21 cellular contexts compared by ENCODE assay signal in genomic region chr1:214305164-214305751, GRCh38. TPM values are rescaled to one million over a fixed set of nuclear protein-coding genes. Genes with fewer than 3 reads are reported as not detected.
DNase-seq lines count a peak whose midpoint lies in the region; ATAC-seq, FAIRE-seq and TF ChIP-seq lines count a peak whose summit lies in the region.
"Had no signal": no experiment of that assay in that cellular context is flagged by ENCODE, and none has a peak within 500 bp of the region (broad histone marks: within the 10 kb centered on the region; RNA-seq: fewer than 3 reads in every experiment).

No MANE protein-coding gene starts in this region.

- no peak for TF ChIP-seq RAD21 in A549 (conservative IDR thresholded peaks at IDR 0.05 in 1 of 2, IDR thresholded peaks at IDR 0.05 in 1 of 2)

- H3K4me3 ChIP-seq in A549 (no peak overlapping the region), BLaER1 (no peak overlapping the region)
- H3K4me3 ChIP-seq: BLaER1 treated with 17β-estradiol and CSF1 and Interleukin-3, amounts not matched to agents 10 nM and 100 nM; GM23248 had no signal

- TF ChIP-seq POLR2A in A549 (IDR thresholded peaks at IDR 0.05; ENCODE audit: low read length), result no peak

- CTCF ChIA-PET in A549 (lab: Yijun Ruan, JAX) (interaction anchor here (0.5 to 2.6 kb wide), 3 partner anchors 23 to 1696 kb away, joined by 3 to 16 read pairs (median 3); no protein-coding TSS in a partner anchor), WTC11 (lab: Charles Lee) (interaction anchor here (1.2 to 1.6 kb wide), 3 partner anchors 12 to 44 kb away, joined by 5 to 9 read pairs (median 6); no protein-coding TSS in a partner anchor)
- CTCF ChIA-PET in activated CD4-positive, alpha-beta T cell treated with anti-CD3 and anti-CD28 coated beads for 36 hours (lab: Charles Lee), result interaction anchor here (0.9 to 1.5 kb wide), 2 partner anchors 27 to 43 kb away, joined by 4 to 5 read pairs; no protein-coding TSS in a partner anchor

- DNase-seq in A549 (ENCODE audit: low read depth in 1 of 2, low spot score in 1 of 2), result no peak
- DNase-seq in WTC11 (ENCODE audit: low spot score), result no peak
- peak; percentile 45 for DNase-seq in islet precursor cell
- DNase-seq in activated CD4-positive, alpha-beta T cell treated with anti-CD3 and anti-CD28 coated beads for 36 hours, result no peak
- no peak for DNase-seq in NCI-H2081 (lab: John Stamatoyannopoulos, UW)
- DNase-seq: Calu3; CD4-positive, alpha-beta T cell; COR-L47; DMS53; DMS79 treated with DMSO at 0.1 percent for 48 hours; GF-D8; GM23248; H9 had no signal

- H3K27me3 ChIP-seq in BLaER1, result no peaks in the 10 kb centered on the region
- H3K27me3 ChIP-seq: BLaER1 treated with 17β-estradiol and CSF1 and Interleukin-3, amounts not matched to agents 10 nM and 100 nM had no signal

- no peak for ATAC-seq in A549
- ATAC-seq in WTC11, result peak; percentile 61
- ATAC-seq in activated CD4-positive, alpha-beta T cell treated with anti-CD3 and anti-CD28 coated beads for 36 hours, result no peak
- ATAC-seq in GM21529 (IDR thresholded peaks at IDR 0.05; ENCODE audit: unreplicated experiment), result no peak
- ATAC-seq: HCT116 had no signal

- intact Hi-C loops in activated CD4-positive, alpha-beta T cell treated with anti-CD3 and anti-CD28 coated beads for 36 hours (cut with DNase I, micrococcal nuclease), result no loop called here

- H3K4me3 Mint-ChIP-seq in WTC11, result no peak overlapping the region
- H3K4me3 Mint-ChIP-seq in activated CD4-positive, alpha-beta T cell treated with anti-CD3 and anti-CD28 coated beads for 36 hours, result no peak overlapping the region
- H3K4me3 Mint-ChIP-seq: B cell; CD14-positive monocyte; CD4-positive, alpha-beta T cell; H9 had no signal

- H3K4me2 ChIP-seq in A549, result no peak overlapping the region
- H3K4me2 ChIP-seq in BLaER1, result peak overlapping the region; percentile 76; the same call in 1 of the 2 replicates

- peaks cover 6% of the 10 kb centered on the region for H3K27me3 Mint-ChIP-seq in WTC11 (ENCODE audit: low read depth)
- no peaks in the 10 kb centered on the region for H3K27me3 Mint-ChIP-seq in activated CD4-positive, alpha-beta T cell treated with anti-CD3 and anti-CD28 coated beads for 36 hours
- H3K27me3 Mint-ChIP-seq: B cell; CD4-positive, alpha-beta T cell had no signal

- TF ChIP-seq CTCF in A549 (IDR thresholded peaks at IDR 0.05) (no peak), WTC11 (IDR thresholded peaks at IDR 0.05) (no peak)

- H3K9me3 ChIP-seq in A549 (no peaks in the 10 kb centered on the region), BLaER1 (no peaks in the 10 kb centered on the region; the same call in 1 of the 2 replicates)

- no peaks in the 10 kb centered on the region for H3K4me1 ChIP-seq in A549
- peaks cover 40% of the 10 kb centered on the region for H3K4me1 ChIP-seq in BLaER1

- H3K36me3 ChIP-seq in BLaER1, result 0 out of 2 replicates have a peak, but pooled peaks cover 5% of the 10 kb centered on the region

- no peak overlapping the region for H3K27ac Mint-ChIP-seq in WTC11
- no peak overlapping the region for H3K27ac Mint-ChIP-seq in activated CD4-positive, alpha-beta T cell treated with anti-CD3 and anti-CD28 coated beads for 36 hours
- H3K27ac Mint-ChIP-seq: B cell; CD14-positive monocyte; CD4-positive, alpha-beta T cell had no signal

- H3K27ac ChIP-seq in A549, result no peak overlapping the region
- no peak overlapping the region for H3K27ac ChIP-seq in BLaER1
- H3K27ac ChIP-seq: BLaER1 treated with 17β-estradiol and CSF1 and Interleukin-3, amounts not matched to agents 10 nM and 100 nM; GM23248 had no signal

- TF ChIP-seq EP300 in A549 (IDR thresholded peaks at IDR 0.05), result no peak

- H3K4me1 Mint-ChIP-seq in WTC11, result peaks cover 28% of the 10 kb centered on the region
- H3K4me1 Mint-ChIP-seq in activated CD4-positive, alpha-beta T cell treated with anti-CD3 and anti-CD28 coated beads for 36 hours, result peaks cover 34% of the 10 kb centered on the region

- peaks cover 9% of the 10 kb centered on the region; the same call in 1 of the 2 replicates for H4K20me1 ChIP-seq in BLaER1

- FAIRE-seq in A549 (lab: Jason Lieb, UNC), result no peak
- FAIRE-seq: GM12891, GM18507 had no signal

- H3K9ac ChIP-seq in BLaER1, result no peak overlapping the region
- H3K9ac ChIP-seq: BLaER1 treated with 17β-estradiol and CSF1 and Interleukin-3, amounts not matched to agents 10 nM and 100 nM; GM23248 had no signal

- WGBS in A549 (ENCODE audit: missing lambda C conversion rate), result 80% methylated on average over 9 of the region's 9 CpGs

- H3K36me3 Mint-ChIP-seq in WTC11, result peaks cover 3% of the 10 kb centered on the region; the same call in 1 of the 2 replicates
- peaks cover 1% of the 10 kb centered on the region for H3K36me3 Mint-ChIP-seq in activated CD4-positive, alpha-beta T cell treated with anti-CD3 and anti-CD28 coated beads for 36 hours (ENCODE audit: low read depth)

- POLR2A ChIA-PET in A549 (lab: Yijun Ruan, JAX) (no interaction called here), WTC11 (lab: Charles Lee) (no interaction called here)
- POLR2A ChIA-PET in activated CD4-positive, alpha-beta T cell treated with anti-CD3 and anti-CD28 coated beads for 36 hours (lab: Charles Lee), result no interaction called here

- peaks cover 3% of the 10 kb centered on the region for H3K9me3 Mint-ChIP-seq in WTC11
- no peaks in the 10 kb centered on the region for H3K9me3 Mint-ChIP-seq in activated CD4-positive, alpha-beta T cell treated with anti-CD3 and anti-CD28 coated beads for 36 hours (ENCODE audit: low read depth)
- H3K9me3 Mint-ChIP-seq: CD4-positive, alpha-beta T cell; H9 had no signal

TF ChIP-seq in A549, 52 proteins besides CTCF, POLR2A, EP300 and RAD21:
- TF ChIP-seq HES2 (IDR thresholded peaks at IDR 0.05) (no peak), MAX (IDR thresholded peaks at IDR 0.05) (no peak), MAFK (IDR thresholded peaks at IDR 0.05; ENCODE audit: partially characterized antibody) (peak; percentile 46)

TF ChIP-seq in WTC11, 78 proteins besides CTCF, POLR2A, EP300 and RAD21 (continues in another document):
- no peak for TF ChIP-seq NFATC4 (CRISPR knock-in tag; IDR thresholded peaks at IDR 0.05)
- TF ChIP-seq ZNF512 (CRISPR knock-in tag; IDR thresholded peaks at IDR 0.05; ENCODE audit: borderline replicate concordance), result no peak
- no peak for TF ChIP-seq ZNF423 (CRISPR knock-in tag; IDR thresholded peaks at IDR 0.05)
- TF ChIP-seq CDX4 (CRISPR knock-in tag; IDR thresholded peaks at IDR 0.05; ENCODE audit: borderline replicate concordance), result no peak
- TF ChIP-seq FOXJ3 (CRISPR knock-in tag; IDR thresholded peaks at IDR 0.05; ENCODE audit: borderline replicate concordance), result no peak
- no peak for TF ChIP-seq PRDM15 (CRISPR knock-in tag; IDR thresholded peaks at IDR 0.05)
- no peak for TF ChIP-seq SP1 (CRISPR knock-in tag; conservative IDR thresholded peaks at IDR 0.05)
- TF ChIP-seq OVOL2 (CRISPR knock-in tag; IDR thresholded peaks at IDR 0.05; ENCODE audit: borderline replicate concordance), result no peak

RNA-seq across cellular contexts. Expression of gene SMYD2, which starts 24.3 kb away (rescaled TPM):
- polyA plus RNA-seq in A549 (2011; rRNA removed) (54.9 and 57.7 TPM in 2 replicates), A549 (2017; fragmentation: RNase III; extraction: RNeasy Plus Mini Kit Qiagen cat#74134 plus additional on column Dnase treatment) (32.3 to 32.9 TPM (median 32.3 TPM) in 3 replicates)
- polyA plus RNA-seq in A549 (2012; cell fraction: cytosol; rRNA removed), result 22.9 and 26.2 TPM in 2 replicates
- polyA plus RNA-seq in A549 (2012; cell fraction: nucleus; rRNA removed), result 14.2 and 21.0 TPM in 2 replicates
- 17.8 and 19.0 TPM in 2 replicates for polyA minus RNA-seq in A549 (2011; rRNA and poly(A)+ RNA removed)
- 6.3 to 6.8 TPM (median 6.4 TPM) in 3 replicates for total RNA-seq in WTC11 (2021)
- total RNA-seq in activated CD4-positive, alpha-beta T cell treated with anti-CD3 and anti-CD28 coated beads for 36 hours, result 10 to 100 TPM; 38.2 to 40.1 TPM
